Comparison of ENCODE assay signal across 8 cellular contexts in genomic region chr22:30289126-30289979, GRCh38. TPM values are rescaled to one million over a fixed set of nuclear protein-coding genes. Genes with fewer than 3 reads are reported as not detected.
DNase-seq lines count a peak whose midpoint lies in the region; ATAC-seq and TF ChIP-seq lines count a peak whose summit lies in the region.

CASTOR1 (minus strand) TSS chr22:30289505; CDS start chr22:30289497, 8 bp downstream.

- H3K4me3 Mint-ChIP-seq in endothelial cell (ENCODE audit: unreplicated experiment) = peak within 1 kb of the TSS; percentile 77
- peak within 1 kb of the TSS; percentile 70 for H3K4me3 Mint-ChIP-seq in mesothelial cell of epicardium

- H3K27ac ChIP-seq in HUES48 (ENCODE audit: low read depth, low read length) = no peak within 1 kb of the TSS

- H3K27ac Mint-ChIP-seq in endothelial cell (ENCODE audit: unreplicated experiment) (peak within 1 kb of the TSS; percentile 67), mesothelial cell of epicardium (peak within 1 kb of the TSS; percentile 84)

- H3K4me3 ChIP-seq in HUES48 (ENCODE audit: low read depth, low read length) = peak within 1 kb of the TSS; percentile 83
- peak within 1 kb of the TSS; percentile 49 for H3K4me3 ChIP-seq in NT2/D1 (ENCODE audit: insufficient read length, low read depth)

- DNase-seq in COLO829 (ENCODE audit: low spot score) = peak; percentile 100
- peak; percentile 87 for DNase-seq in NT2/D1 (ENCODE audit: low read depth, low spot score)
- peak; percentile 89 for DNase-seq in activated CD8-positive, alpha-beta memory T cell treated with anti-CD3 and anti-CD28 coated beads, Interleukin-2, amount 50 U/mL, for 4 hours
- peak; percentile 96 for DNase-seq in endothelial cell (ENCODE audit: low spot score)
- DNase-seq in mesothelial cell of epicardium (ENCODE audit: low spot score in 2 of 2, unreplicated experiment in 2 of 2) = peak; percentile 91 to 95
- peak; percentile 69 to 74 for DNase-seq in stimulated activated CD8-positive, alpha-beta memory T cell treated with anti-CD3 and anti-CD28 coated beads, Interleukin-15, amount 100 ng/mL, for 4 hours (ENCODE audit: low read depth in 2 of 2)

- H3K27me3 Mint-ChIP-seq in endothelial cell (ENCODE audit: unreplicated experiment) (peaks cover 3% of the 10 kb centered on the region), mesothelial cell of epicardium (ENCODE audit: low read depth) (no peaks in the 10 kb centered on the region)

- H3K9me3 Mint-ChIP-seq in endothelial cell (ENCODE audit: unreplicated experiment) (no peaks in the 10 kb centered on the region), mesothelial cell of epicardium (no peaks in the 10 kb centered on the region)

- H3K36me3 ChIP-seq in HUES48 (ENCODE audit: control insufficient read depth, insufficient read depth, low read length) (peaks cover 12% of the 10 kb centered on the region; the same call in 1 of the 2 replicates), NT2/D1 (ENCODE audit: insufficient read depth, insufficient read length, low read length) (peaks cover 56% of the 10 kb centered on the region)

- no peaks in the 10 kb centered on the region for H3K27me3 ChIP-seq in HUES48 (ENCODE audit: control insufficient read depth, insufficient read depth, low read length)
- H3K27me3 ChIP-seq in NT2/D1 (ENCODE audit: insufficient read depth, insufficient read length) = no peaks in the 10 kb centered on the region

- peaks cover 10% of the 10 kb centered on the region for H3K4me1 Mint-ChIP-seq in endothelial cell (ENCODE audit: unreplicated experiment)
- H3K4me1 Mint-ChIP-seq in mesothelial cell of epicardium = peaks cover 15% of the 10 kb centered on the region

- H3K36me3 Mint-ChIP-seq in endothelial cell (ENCODE audit: low read depth, unreplicated experiment) (peaks cover 18% of the 10 kb centered on the region), mesothelial cell of epicardium (peaks cover 19% of the 10 kb centered on the region)

- peaks cover 18% of the 10 kb centered on the region for H3K4me1 ChIP-seq in HUES48 (ENCODE audit: control insufficient read depth, insufficient read depth, low read length)
- peaks cover 20% of the 10 kb centered on the region for H3K4me1 ChIP-seq in NT2/D1 (ENCODE audit: insufficient read depth, insufficient read length)

- TF ChIP-seq CTCF in endothelial cell (IDR thresholded peaks at IDR 0.05; ENCODE audit: unreplicated experiment) = no peak
- no peak for TF ChIP-seq CTCF in mesothelial cell of epicardium (IDR thresholded peaks at IDR 0.05; ENCODE audit: unreplicated experiment)

- peak; percentile 45 for ATAC-seq in GM21367 (IDR thresholded peaks at IDR 0.05; ENCODE audit: unreplicated experiment)

- H3K9ac ChIP-seq in HUES48 (ENCODE audit: low read depth, low read length) = no peak within 1 kb of the TSS
- peak within 1 kb of the TSS; percentile 79 for H3K9ac ChIP-seq in NT2/D1 (ENCODE audit: insufficient read length, low read depth)

- H3K9me3 ChIP-seq in HUES48 (ENCODE audit: control insufficient read depth, insufficient read depth, low read length) = no peaks in the 10 kb centered on the region
- no peaks in the 10 kb centered on the region for H3K9me3 ChIP-seq in NT2/D1 (ENCODE audit: insufficient read depth, low read length)

RNA-seq across cellular contexts. Expression of gene CASTOR1, which starts in this region (rescaled TPM):
- total RNA-seq in endothelial cell (ENCODE audit: unreplicated experiment) = 17.2 TPM
- 10.9 to 13.5 TPM (median 13.5 TPM) in 3 replicates for total RNA-seq in mesothelial cell of epicardium
